ENCODE assay signal across 17 cellular contexts in the genomic region with DNA sequence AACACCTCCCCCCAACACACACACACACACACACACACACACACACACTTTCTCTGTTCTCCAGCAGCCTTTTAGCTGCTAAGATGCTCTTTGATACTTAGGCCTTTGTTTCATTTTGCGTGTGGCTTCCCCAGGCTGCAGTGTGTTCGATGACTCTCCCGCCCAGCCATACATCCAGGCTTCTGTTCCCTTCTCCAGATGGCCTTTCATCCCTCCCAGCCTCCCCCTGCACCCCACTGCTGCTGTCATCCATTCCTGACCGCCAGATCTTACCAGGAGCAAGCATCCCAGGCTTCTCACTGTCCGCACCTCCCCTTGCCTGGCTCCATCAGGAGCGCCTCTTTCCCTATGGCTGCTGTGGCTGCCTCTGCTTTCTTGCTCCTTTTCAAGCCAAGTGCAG.
A peak's percentile ranks its signal among the peaks of the same experiment; 100 is the strongest.
DNase-seq lines count a peak whose midpoint lies in the region; ATAC-seq and TF ChIP-seq lines count a peak whose summit lies in the region.
"Had no signal": no experiment of that assay in that cellular context is flagged by ENCODE, and none has a peak within 500 bp of the region (broad histone marks: within the 10 kb centered on the region; RNA-seq: fewer than 3 reads in every experiment).

No MANE protein-coding gene starts in this region.

- TF ChIP-seq RAD21 in SK-N-SH (IDR thresholded peaks at IDR 0.05; ENCODE audit: low read length): peak; percentile 29

- peak in 1 of 2 experiments; percentile 73; a peak in 2 of 4 replicates for TF ChIP-seq EP300 in SK-N-SH (IDR thresholded peaks at IDR 0.05; ENCODE audit: borderline replicate concordance in 1 of 2, low read depth in 1 of 2, low read length in 1 of 2)

- H3K27ac ChIP-seq in SK-N-SH (ENCODE audit: low read depth in 2 of 2, low read length in 1 of 2) (peak overlapping the region; percentile 97 to 99; a peak in 3 of 4 replicates), adrenal gland (peak overlapping the region in 2 of 5 donors; percentile 11 to 69)
- H3K27ac ChIP-seq: right lobe of liver had no signal

- peaks cover 73 to 85% of the 10 kb centered on the region in 2 donors for H3K4me1 Mint-ChIP-seq in immature natural killer cell
- H3K4me1 Mint-ChIP-seq: activated naive CD4-positive, alpha-beta T cell treated with anti-CD3 and anti-CD28 coated beads, Interleukin-2, amount 50 U/mL, for 24 hours had no signal

- no peak for TF ChIP-seq POLR2A in adrenal gland (IDR thresholded peaks at IDR 0.05)

- peak overlapping the region in 5 of 6 donors; percentile 33 to 80 (median 55) for H3K27ac Mint-ChIP-seq in immature natural killer cell
- H3K27ac Mint-ChIP-seq: activated naive CD4-positive, alpha-beta T cell treated with anti-CD3 and anti-CD28 coated beads, Interleukin-2, amount 50 U/mL, for 24 hours had no signal

- H4K20me1 ChIP-seq in SK-N-SH (ENCODE audit: insufficient read depth): peaks cover 34% of the 10 kb centered on the region

- no peak overlapping the region for H3K9ac ChIP-seq in SK-N-SH

- ATAC-seq in HG02642 (IDR thresholded peaks at IDR 0.05; ENCODE audit: poor library complexity, unreplicated experiment): no peak
- ATAC-seq: naive thymus-derived CD4-positive, alpha-beta T cell; right lobe of liver had no signal

- WGBS in SK-N-SH (ENCODE audit: low lambda C conversion rate): 66% methylated on average over 6 of the region's 6 CpGs
- WGBS in adrenal gland, 4 donors: 86 to 95% (median 92%) methylated on average over 6 of the region's 6 CpGs

- no peak overlapping the region for H3K4me2 ChIP-seq in SK-N-SH

- peaks cover 0 to 14% (median 4%) of the 10 kb centered on the region in 3 donors for H3K27me3 Mint-ChIP-seq in immature natural killer cell (ENCODE audit: low read depth in 3 of 3)
- H3K27me3 Mint-ChIP-seq: activated naive CD4-positive, alpha-beta T cell treated with anti-CD3 and anti-CD28 coated beads, Interleukin-2, amount 50 U/mL, for 24 hours; naive thymus-derived CD4-positive, alpha-beta T cell had no signal

- H3K79me2 ChIP-seq in SK-N-SH (ENCODE audit: insufficient read depth): peaks cover 77% of the 10 kb centered on the region

- intact Hi-C loops in adrenal gland (cut with DNase I): no loop called here

- H3K36me3 Mint-ChIP-seq in immature natural killer cell: peaks cover 0 to 3% (median 0%) of the 10 kb centered on the region in 3 donors
- H3K36me3 Mint-ChIP-seq: activated naive CD4-positive, alpha-beta T cell treated with anti-CD3 and anti-CD28 coated beads, Interleukin-2, amount 50 U/mL, for 24 hours had no signal

- H3K4me1 ChIP-seq in SK-N-SH (ENCODE audit: control insufficient read depth in 1 of 2, insufficient read depth in 2 of 2, low read depth in 1 of 2, low read length in 1 of 2) (peaks cover 48 to 98% of the 10 kb centered on the region in 2 experiments), adrenal gland (replicated peaks in 1 of 2) (peaks cover 34 to 84% of the 10 kb centered on the region in 2 donors)

- no peaks in the 10 kb centered on the region for H3K27me3 ChIP-seq in SK-N-SH (ENCODE audit: insufficient read depth)
- no peaks in the 10 kb centered on the region for H3K27me3 ChIP-seq in adrenal gland
- H3K27me3 ChIP-seq: right lobe of liver had no signal

- H3K4me3 Mint-ChIP-seq in immature natural killer cell: peak overlapping the region in 2 of 5 donors; percentile 26 to 29
- H3K4me3 Mint-ChIP-seq: activated naive CD4-positive, alpha-beta T cell treated with anti-CD3 and anti-CD28 coated beads, Interleukin-2, amount 50 U/mL, for 24 hours; naive thymus-derived CD4-positive, alpha-beta T cell had no signal

- H3K9me3 ChIP-seq in SK-N-SH: no peaks in the 10 kb centered on the region
- no peaks in the 10 kb centered on the region for H3K9me3 ChIP-seq in adrenal gland (replicated peaks in 1 of 3)
- H3K9me3 ChIP-seq: right lobe of liver had no signal

- CTCF ChIA-PET in SK-N-SH (lab: Yijun Ruan, JAX): interaction anchor here (0.8 to 2.0 kb wide), 11 partner anchors 8 to 105 kb away, joined by 3 to 11 read pairs (median 4); a partner anchor contains a TSS

- no peaks in the 10 kb centered on the region for H3K9me2 ChIP-seq in SK-N-SH

- no peak overlapping the region for H2AFZ ChIP-seq in SK-N-SH (ENCODE audit: low read depth)

- H3F3A ChIP-seq in SK-N-SH (replicated peaks; ENCODE audit: insufficient read depth): peaks cover 35% of the 10 kb centered on the region

- peak; percentile 3 for DNase-seq in NCI-H2107 treated with DMSO at 0.1 percent for 48 hours (lab: John Stamatoyannopoulos, UW; ENCODE audit: unreplicated experiment)
- no peak for DNase-seq in NCI-H2107 (lab: John Stamatoyannopoulos, UW)
- peak; percentile 75 for DNase-seq in SK-N-SH
- DNase-seq in immature natural killer cell: no peak
- peak; percentile 44 for DNase-seq in retina
- no peak for DNase-seq in SIG-M5 treated with dmso at 0.1 percent for 504 hours (lab: John Stamatoyannopoulos, UW; ENCODE audit: unreplicated experiment)
- DNase-seq in adrenal gland: no peak
- DNase-seq: 8988T; central memory CD4-positive, alpha-beta T cell; erythroblast; MV-4-11; naive thymus-derived CD4-positive, alpha-beta T cell; NCI-H226; right lobe of liver; stimulated activated CD4-positive, alpha-beta T cell treated with anti-CD3 and anti-CD28 coated beads, Interleukin-4, amount 100 ng/mL, for 24 hours had no signal

- H3K4me3 ChIP-seq in SK-N-SH (ENCODE audit: low read depth in 2 of 2, low read length in 1 of 2): no peak overlapping the region
- H3K4me3 ChIP-seq in adrenal gland: no peak overlapping the region
- H3K4me3 ChIP-seq: right lobe of liver had no signal

- H3K9me3 Mint-ChIP-seq in immature natural killer cell: no peaks in the 10 kb centered on the region
- H3K9me3 Mint-ChIP-seq: activated naive CD4-positive, alpha-beta T cell treated with anti-CD3 and anti-CD28 coated beads, Interleukin-2, amount 50 U/mL, for 24 hours; naive thymus-derived CD4-positive, alpha-beta T cell had no signal

- H3K36me3 ChIP-seq in SK-N-SH (replicated peaks in 1 of 2; ENCODE audit: control insufficient read depth in 1 of 2, insufficient read depth in 2 of 2, low read length in 1 of 2): peaks cover 4% of the 10 kb centered on the region in 2 experiments
- no peaks in the 10 kb centered on the region for H3K36me3 ChIP-seq in adrenal gland (replicated peaks in 1 of 2)
- H3K36me3 ChIP-seq: right lobe of liver had no signal

- TF ChIP-seq CTCF in SK-N-SH (IDR thresholded peaks at IDR 0.05): no peak
- no peak for TF ChIP-seq CTCF in adrenal gland (IDR thresholded peaks at IDR 0.05)

- POLR2A ChIA-PET in SK-N-SH (lab: Yijun Ruan, JAX): interaction anchor here (0.6 to 3.9 kb wide), 9 partner anchors 8 to 143 kb away, joined by 3 to 37 read pairs (median 9); no protein-coding TSS in a partner anchor

TF ChIP-seq in SK-N-SH, 30 proteins besides CTCF, POLR2A, EP300 and RAD21:
- TF ChIP-seq SMC3 (IDR thresholded peaks at IDR 0.05; ENCODE audit: low read depth, low read length): 0 out of 2 replicates have a peak, but pooled peaks have one; percentile 20
- no peak for TF ChIP-seq GABPA (IDR thresholded peaks at IDR 0.05; ENCODE audit: low read depth)
- TF ChIP-seq RCOR1 (IDR thresholded peaks at IDR 0.05; ENCODE audit: low read length): peak; percentile 83
- peak; percentile 30; the same call in 1 of the 2 replicates for TF ChIP-seq GATA2 (CRISPR knock-in tag; IDR thresholded peaks at IDR 0.05)
- peak; percentile 81 for TF ChIP-seq CHD2 (IDR thresholded peaks at IDR 0.05; ENCODE audit: low read length, partially characterized antibody)
- TF ChIP-seq, protein P1, sequence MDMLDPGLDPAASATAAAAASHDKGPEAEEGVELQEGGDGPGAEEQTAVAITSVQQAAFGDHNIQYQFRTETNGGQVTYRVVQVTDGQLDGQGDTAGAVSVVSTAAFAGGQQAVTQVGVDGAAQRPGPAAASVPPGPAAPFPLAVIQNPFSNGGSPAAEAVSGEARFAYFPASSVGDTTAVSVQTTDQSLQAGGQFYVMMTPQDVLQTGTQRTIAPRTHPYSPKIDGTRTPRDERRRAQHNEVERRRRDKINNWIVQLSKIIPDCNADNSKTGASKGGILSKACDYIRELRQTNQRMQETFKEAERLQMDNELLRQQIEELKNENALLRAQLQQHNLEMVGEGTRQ (IDR thresholded peaks at IDR 0.05; ENCODE audit: borderline replicate concordance, low read depth, low read length): no peak
- TF ChIP-seq MXI1 (IDR thresholded peaks at IDR 0.05; ENCODE audit: low read depth, low read length): peak; percentile 85; the same call in 1 of the 2 replicates

Comparison
In these comparisons a context has a peak if more than half of its experiments do, and no peak if none do; other contexts are left out.
1. DNase-seq: peak in NCI-H2107 treated with DMSO at 0.1 percent for 48 hours (single experiment), SK-N-SH (single experiment) and retina (single experiment); none in NCI-H2107 (single experiment), immature natural killer cell (0 of 3), SIG-M5 treated with dmso at 0.1 percent for 504 hours (single experiment) and adrenal gland (0 of 7).